18 cellular contexts compared by ENCODE assay signal in genomic region chr18:48783616-48784520, GRCh38.
DNase-seq lines count a peak whose midpoint lies in the region; ATAC-seq and TF ChIP-seq lines count a peak whose summit lies in the region.
"Had no signal": no experiment of that assay in that cellular context is flagged by ENCODE, and none has a peak within 500 bp of the region (broad histone marks: within the 10 kb centered on the region; RNA-seq: fewer than 3 reads in every experiment).

No MANE protein-coding gene starts in this region.

- H3K4me1 Mint-ChIP-seq in activated naive CD8-positive, alpha-beta T cell treated with anti-CD3 and anti-CD28 coated beads, Interleukin-2, amount 10 ng/mL, durations not matched to agents 7 days and 5 days, result peaks cover 17% of the 10 kb centered on the region
- H3K4me1 Mint-ChIP-seq in activated naive CD8-positive, alpha-beta T cell treated with anti-CD3 and anti-CD28 coated beads for 36 hours, result peaks cover 7% of the 10 kb centered on the region
- H3K4me1 Mint-ChIP-seq in immature natural killer cell, result peaks cover 20 to 32% of the 10 kb centered on the region in 2 donors
- H3K4me1 Mint-ChIP-seq in activated T-helper 1 cell treated with anti-CD3 and anti-CD28 coated beads, Interleukin-12 subunit alpha, Interleukin-12 subunit beta, Interleukin-2, Interleukin-4 antibody, amounts not matched to agents 30 ng/mL and 10 ng/mL and 1 ng/mL, durations not matched to agents 14 hours and 24 hours and 36 hours (ENCODE audit: low read depth), result peaks cover 22% of the 10 kb centered on the region

- peaks cover 32% of the 10 kb centered on the region for H3K27me3 ChIP-seq in OCI-LY3 (ENCODE audit: low read depth, low read length)
- H3K27me3 ChIP-seq in spleen (replicated peaks in 1 of 7), result no peaks in the 10 kb centered on the region
- H3K27me3 ChIP-seq: breast epithelium had no signal

- H3K79me2 ChIP-seq in OCI-LY3 (ENCODE audit: low read length), result no peaks in the 10 kb centered on the region

- H3K4me3 ChIP-seq in OCI-LY3 (ENCODE audit: low read length) (no peak overlapping the region), spleen (no peak overlapping the region)
- H3K4me3 ChIP-seq: breast epithelium, HAP-1 had no signal

- TF ChIP-seq POLR2A in spleen (IDR thresholded peaks at IDR 0.05), result no peak

- POLR2A ChIA-PET in activated naive CD8-positive, alpha-beta T cell treated with anti-CD3 and anti-CD28 coated beads, Interleukin-2, amount 10 ng/mL, durations not matched to agents 7 days and 5 days (lab: Charles Lee), result interaction anchor here (1.0 kb wide), 1 partner anchor 158 kb away, joined by 3 read pairs; no protein-coding TSS in a partner anchor

- peaks cover 60% of the 10 kb centered on the region for H4K20me1 ChIP-seq in OCI-LY3 (ENCODE audit: insufficient read depth, low read length)

- DNase-seq in activated naive CD8-positive, alpha-beta T cell treated with anti-CD3 and anti-CD28 coated beads, Interleukin-2, amount 10 ng/mL, durations not matched to agents 7 days and 5 days, result no peak
- no peak for DNase-seq in activated naive CD8-positive, alpha-beta T cell treated with anti-CD3 and anti-CD28 coated beads for 36 hours
- DNase-seq in immature natural killer cell, result no peak
- DNase-seq in spleen, result peak; percentile 69
- no peak for DNase-seq in activated T-helper 1 cell treated with anti-CD3 and anti-CD28 coated beads, Interleukin-12 subunit alpha, Interleukin-12 subunit beta, Interleukin-2, Interleukin-4 antibody, amounts not matched to agents 30 ng/mL and 10 ng/mL and 1 ng/mL, durations not matched to agents 14 hours and 24 hours and 36 hours (ENCODE audit: low spot score)
- no peak for DNase-seq in GM20000 (ENCODE audit: low spot score)
- no peak for DNase-seq in NOMO-1 treated with DMSO at 0.1 percent for 48 hours (lab: John Stamatoyannopoulos, UW; ENCODE audit: unreplicated experiment)
- DNase-seq: ACHN; Caco-2; NCI-H146; NK-92 treated with Interleukin-12 subunit alpha and Interleukin-12 subunit beta, amount 100 ng/mL, for 24 hours; SHP77; stimulated activated CD4-positive, alpha-beta T cell treated with anti-CD3 and anti-CD28 coated beads, Interleukin-15, amount 100 ng/mL, for 24 hours had no signal

- H3K27ac Mint-ChIP-seq in activated naive CD8-positive, alpha-beta T cell treated with anti-CD3 and anti-CD28 coated beads, Interleukin-2, amount 10 ng/mL, durations not matched to agents 7 days and 5 days, result peak overlapping the region; percentile 2
- no peak overlapping the region for H3K27ac Mint-ChIP-seq in activated naive CD8-positive, alpha-beta T cell treated with anti-CD3 and anti-CD28 coated beads for 36 hours
- H3K27ac Mint-ChIP-seq in immature natural killer cell, result peak overlapping the region in 5 of 6 donors; percentile 42 to 97 (median 91)
- H3K27ac Mint-ChIP-seq in activated T-helper 1 cell treated with anti-CD3 and anti-CD28 coated beads, Interleukin-12 subunit alpha, Interleukin-12 subunit beta, Interleukin-2, Interleukin-4 antibody, amounts not matched to agents 30 ng/mL and 10 ng/mL and 1 ng/mL, durations not matched to agents 14 hours and 24 hours and 36 hours, result no peak overlapping the region
- H3K27ac Mint-ChIP-seq: activated naive CD8-positive, alpha-beta T cell had no signal

- H3K36me3 ChIP-seq in OCI-LY3 (replicated peaks; ENCODE audit: low read depth, low read length), result peaks cover 3% of the 10 kb centered on the region
- no peaks in the 10 kb centered on the region for H3K36me3 ChIP-seq in spleen
- H3K36me3 ChIP-seq: breast epithelium, HAP-1 had no signal

- H3K4me2 ChIP-seq in OCI-LY3 (ENCODE audit: low read length), result peak overlapping the region; percentile 66

- H3K9me3 ChIP-seq in OCI-LY3 (ENCODE audit: insufficient read depth, low read length), result no peaks in the 10 kb centered on the region
- no peaks in the 10 kb centered on the region for H3K9me3 ChIP-seq in spleen
- H3K9me3 ChIP-seq: breast epithelium, Caco-2, HAP-1 had no signal

- peaks cover 32% of the 10 kb centered on the region for H3K4me1 ChIP-seq in OCI-LY3 (ENCODE audit: low read length)
- H3K4me1 ChIP-seq in spleen, result peaks cover 36 to 97% (median 59%) of the 10 kb centered on the region in 6 donors
- H3K4me1 ChIP-seq: HAP-1 had no signal

- intact Hi-C loops in spleen (cut with DNase I; ENCODE audit: low total_unique reads), result loop anchor here (10.0 kb wide), 1 partner anchor 141 kb away; no protein-coding TSS in a partner anchor
- intact Hi-C loops in activated T-helper 1 cell treated with anti-CD3 and anti-CD28 coated beads, Interleukin-12 subunit alpha, Interleukin-12 subunit beta, Interleukin-2, Interleukin-4 antibody, amounts not matched to agents 30 ng/mL and 10 ng/mL and 1 ng/mL, durations not matched to agents 14 hours and 24 hours and 36 hours (cut with micrococcal nuclease), result no loop called here

- no peak for ATAC-seq in activated naive CD8-positive, alpha-beta T cell treated with anti-CD3 and anti-CD28 coated beads, Interleukin-2, amount 10 ng/mL, durations not matched to agents 7 days and 5 days (ENCODE audit: low read depth)
- ATAC-seq: activated CD4-positive, CD25-positive, alpha-beta regulatory T cell treated with anti-CD3 and anti-CD28 coated beads, Interleukin-2, amount 50 U/mL, for 24 hours had no signal

- H3K9me3 Mint-ChIP-seq in activated naive CD8-positive, alpha-beta T cell treated with anti-CD3 and anti-CD28 coated beads, Interleukin-2, amount 10 ng/mL, durations not matched to agents 7 days and 5 days, result no peaks in the 10 kb centered on the region
- H3K9me3 Mint-ChIP-seq in activated naive CD8-positive, alpha-beta T cell treated with anti-CD3 and anti-CD28 coated beads for 36 hours, result no peaks in the 10 kb centered on the region
- no peaks in the 10 kb centered on the region for H3K9me3 Mint-ChIP-seq in immature natural killer cell
- no peaks in the 10 kb centered on the region for H3K9me3 Mint-ChIP-seq in activated T-helper 1 cell treated with anti-CD3 and anti-CD28 coated beads, Interleukin-12 subunit alpha, Interleukin-12 subunit beta, Interleukin-2, Interleukin-4 antibody, amounts not matched to agents 30 ng/mL and 10 ng/mL and 1 ng/mL, durations not matched to agents 14 hours and 24 hours and 36 hours

- 87 to 94% (median 91%) methylated on average over 24 of the region's 24 CpGs for WGBS in spleen, 5 donors

- no peak overlapping the region for H3K9ac ChIP-seq in OCI-LY3 (ENCODE audit: low read length)

- peaks cover 1% of the 10 kb centered on the region for H3K27me3 Mint-ChIP-seq in activated naive CD8-positive, alpha-beta T cell treated with anti-CD3 and anti-CD28 coated beads, Interleukin-2, amount 10 ng/mL, durations not matched to agents 7 days and 5 days
- H3K27me3 Mint-ChIP-seq in activated naive CD8-positive, alpha-beta T cell treated with anti-CD3 and anti-CD28 coated beads for 36 hours, result no peaks in the 10 kb centered on the region
- H3K27me3 Mint-ChIP-seq in immature natural killer cell (ENCODE audit: low read depth in 3 of 3), result peaks cover 0 to 5% (median 0%) of the 10 kb centered on the region in 3 donors
- H3K27me3 Mint-ChIP-seq in activated T-helper 1 cell treated with anti-CD3 and anti-CD28 coated beads, Interleukin-12 subunit alpha, Interleukin-12 subunit beta, Interleukin-2, Interleukin-4 antibody, amounts not matched to agents 30 ng/mL and 10 ng/mL and 1 ng/mL, durations not matched to agents 14 hours and 24 hours and 36 hours (ENCODE audit: insufficient read depth), result no peaks in the 10 kb centered on the region
- H3K27me3 Mint-ChIP-seq: activated naive CD8-positive, alpha-beta T cell had no signal

- TF ChIP-seq CTCF in OCI-LY3 (IDR thresholded peaks at IDR 0.05; ENCODE audit: low read depth, low read length), result no peak
- TF ChIP-seq CTCF in spleen (IDR thresholded peaks at IDR 0.05 in 8 of 11, conservative IDR thresholded peaks at IDR 0.05 in 3 of 11), result no peak
- TF ChIP-seq CTCF in GM20000 (IDR thresholded peaks at IDR 0.05; ENCODE audit: extremely low read depth, missing control alignments), result no peak

- H3K27ac ChIP-seq in OCI-LY3 (ENCODE audit: low read length), result no peak overlapping the region
- H3K27ac ChIP-seq in spleen, result peak overlapping the region in 3 of 8 donors; percentile 57 to 76 (median 70)
- H3K27ac ChIP-seq: breast epithelium had no signal

- no peak overlapping the region for H2AFZ ChIP-seq in OCI-LY3 (ENCODE audit: low read depth, low read length)

- H3K36me3 Mint-ChIP-seq in activated naive CD8-positive, alpha-beta T cell treated with anti-CD3 and anti-CD28 coated beads, Interleukin-2, amount 10 ng/mL, durations not matched to agents 7 days and 5 days, result no peaks in the 10 kb centered on the region
- no peaks in the 10 kb centered on the region for H3K36me3 Mint-ChIP-seq in activated naive CD8-positive, alpha-beta T cell treated with anti-CD3 and anti-CD28 coated beads for 36 hours
- no peaks in the 10 kb centered on the region for H3K36me3 Mint-ChIP-seq in immature natural killer cell
- H3K36me3 Mint-ChIP-seq in activated T-helper 1 cell treated with anti-CD3 and anti-CD28 coated beads, Interleukin-12 subunit alpha, Interleukin-12 subunit beta, Interleukin-2, Interleukin-4 antibody, amounts not matched to agents 30 ng/mL and 10 ng/mL and 1 ng/mL, durations not matched to agents 14 hours and 24 hours and 36 hours (ENCODE audit: low read depth), result no peaks in the 10 kb centered on the region
- H3K36me3 Mint-ChIP-seq: activated naive CD8-positive, alpha-beta T cell had no signal

- no peak overlapping the region for H3K4me3 Mint-ChIP-seq in activated naive CD8-positive, alpha-beta T cell treated with anti-CD3 and anti-CD28 coated beads, Interleukin-2, amount 10 ng/mL, durations not matched to agents 7 days and 5 days
- no peak overlapping the region for H3K4me3 Mint-ChIP-seq in activated naive CD8-positive, alpha-beta T cell treated with anti-CD3 and anti-CD28 coated beads for 36 hours
- H3K4me3 Mint-ChIP-seq in immature natural killer cell, result peak overlapping the region in 1 of 5 donors; percentile 12
- no peak overlapping the region for H3K4me3 Mint-ChIP-seq in activated T-helper 1 cell treated with anti-CD3 and anti-CD28 coated beads, Interleukin-12 subunit alpha, Interleukin-12 subunit beta, Interleukin-2, Interleukin-4 antibody, amounts not matched to agents 30 ng/mL and 10 ng/mL and 1 ng/mL, durations not matched to agents 14 hours and 24 hours and 36 hours
- H3K4me3 Mint-ChIP-seq: activated naive CD8-positive, alpha-beta T cell had no signal

Comparison
In these comparisons a context has a peak if more than half of its experiments do, and no peak if none do; other contexts are left out.
1. H3K27ac Mint-ChIP-seq: peak in activated naive CD8-positive, alpha-beta T cell treated with anti-CD3 and anti-CD28 coated beads, Interleukin-2, amount 10 ng/mL, durations not matched to agents 7 days and 5 days (single experiment) and immature natural killer cell (5 of 6); none in activated naive CD8-positive, alpha-beta T cell treated with anti-CD3 and anti-CD28 coated beads for 36 hours (single experiment) and activated T-helper 1 cell treated with anti-CD3 and anti-CD28 coated beads, Interleukin-12 subunit alpha, Interleukin-12 subunit beta, Interleukin-2, Interleukin-4 antibody, amounts not matched to agents 30 ng/mL and 10 ng/mL and 1 ng/mL, durations not matched to agents 14 hours and 24 hours and 36 hours (single experiment).